Comparison of ENCODE assay signal across 26 cellular contexts in the genomic region with DNA sequence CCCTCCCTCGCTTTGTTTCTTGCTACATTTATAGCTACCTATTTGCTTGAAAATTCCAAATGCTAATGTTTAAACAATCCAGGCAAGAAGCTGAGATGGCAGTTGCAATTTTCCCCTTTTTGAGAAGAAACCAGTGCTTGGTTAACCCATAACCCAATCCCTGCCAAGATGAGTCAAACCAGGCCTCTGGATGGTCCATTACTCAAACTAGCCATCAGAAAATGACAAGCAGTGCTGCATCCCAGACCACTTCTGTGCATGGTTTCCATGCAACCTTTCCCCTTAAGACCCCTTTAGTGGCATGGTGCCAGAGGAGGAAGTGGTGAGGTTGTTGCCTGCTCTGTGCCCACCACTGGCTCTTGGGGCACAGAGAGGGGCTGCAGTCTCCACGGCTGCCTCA.
"Had no signal": no experiment of that assay in that cellular context is flagged by ENCODE, and none has a peak within 500 bp of the region (broad histone marks: within the 10 kb centered on the region; RNA-seq: fewer than 3 reads in every experiment).

No MANE protein-coding gene starts in this region.

- ATAC-seq: esophagus mucosa, foreskin keratinocyte, heart right ventricle, left cardiac atrium, left lung, mucosa of descending colon, right cardiac atrium had no signal

- H3K4me1 ChIP-seq: colonic mucosa, foreskin keratinocyte, prostate gland, stomach, testis, tibial artery, upper lobe of left lung had no signal

- H3K36me3 ChIP-seq: colonic mucosa, heart right ventricle, left lung, prostate gland, spleen, stomach, tibial artery, upper lobe of left lung had no signal

- H3K27ac ChIP-seq: colonic mucosa, epithelial cell of prostate, foreskin keratinocyte, heart right ventricle, left lung, prostate gland, skin epidermis, spleen, stomach, testis, tibial artery, upper lobe of left lung had no signal

- DNase-seq: colonic mucosa; effector CD8-positive, alpha-beta T cell; endodermal cell; foreskin keratinocyte; glutamatergic neuron; heart right ventricle; hippocampal formation; left cardiac atrium; left lung; mesenchymal stem cell; mucosa of descending colon; naive B cell; nucleus accumbens; right cardiac atrium; spleen; stimulated activated CD4-positive, alpha-beta T cell treated with anti-CD3 and anti-CD28 coated beads, Interleukin-4, amount 100 ng/mL, for 4 hours; stimulated activated naive B cell treated with anti-CD40 and anti-IgM and Interleukin-4, amounts not matched to agents 10 μg/mL and 1 μg/mL and 100 μg/mL, for 72 hours; stomach; substantia nigra; testis; tibial artery; upper lobe of left lung had no signal

- H3K27me3 ChIP-seq: colonic mucosa, heart right ventricle, left lung, spleen, stomach, testis, tibial artery, upper lobe of left lung had no signal

- H3K9me3 ChIP-seq: colonic mucosa, left lung, mucosa of descending colon, prostate gland, stomach, testis, upper lobe of left lung had no signal

- H3K4me3 ChIP-seq: colonic mucosa, heart right ventricle, left lung, mucosa of descending colon, prostate gland, skin epidermis, spleen, stomach, testis, tibial artery, upper lobe of left lung had no signal
